In genomic region chr16:23987443-23987842, GRCh38 we compare ENCODE assay signal across 13 cellular contexts.
DNase-seq lines count a peak whose midpoint lies in the region; ATAC-seq lines count a peak whose summit lies in the region.
"Had no signal": no experiment of that assay in that cellular context is flagged by ENCODE, and none has a peak within 500 bp of the region (broad histone marks: within the 10 kb centered on the region; RNA-seq: fewer than 3 reads in every experiment).

No MANE protein-coding gene starts in this region.

- ATAC-seq in GM18873 (IDR thresholded peaks at IDR 0.05; ENCODE audit: low FRiP score, unreplicated experiment) = peak; percentile 69
- ATAC-seq in GM21723 (IDR thresholded peaks at IDR 0.05; ENCODE audit: unreplicated experiment) = peak; percentile 91
- peak; percentile 94 for ATAC-seq in HG03342 (IDR thresholded peaks at IDR 0.05; ENCODE audit: unreplicated experiment)
- ATAC-seq in stimulated activated effector memory CD8-positive, alpha-beta T cell treated with anti-CD3 and anti-CD28 coated beads, Interleukin-12 subunit alpha, Interleukin-12 subunit beta, amount 100 ng/mL, for 72 hours = peak; percentile 99

- H3K18ac ChIP-seq in mesenchymal stem cell (ENCODE audit: low read depth in 1 of 2, low read length in 2 of 2) = no peak overlapping the region

- no peak overlapping the region for H3K4me3 ChIP-seq in mesenchymal stem cell (ENCODE audit: insufficient read depth in 1 of 2, low read depth in 1 of 2, low read length in 2 of 2)
- H3K4me3 ChIP-seq: GM23248 had no signal

- no peak overlapping the region for H2AK5ac ChIP-seq in mesenchymal stem cell (ENCODE audit: low read length, severe bottlenecking)

- H3K4me3 Mint-ChIP-seq in stimulated activated effector memory CD8-positive, alpha-beta T cell treated with anti-CD3 and anti-CD28 coated beads, Interleukin-12 subunit alpha, Interleukin-12 subunit beta, amount 100 ng/mL, for 72 hours = no peak overlapping the region
- H3K4me3 Mint-ChIP-seq: brain had no signal

- no peaks in the 10 kb centered on the region for H3K27me3 ChIP-seq in mesenchymal stem cell (ENCODE audit: control insufficient read depth in 1 of 2, insufficient read depth in 1 of 2, low read length in 2 of 2)

- no peak overlapping the region for H3K4me2 ChIP-seq in mesenchymal stem cell (ENCODE audit: low read length, poor library complexity, severe bottlenecking)

- H2BK5ac ChIP-seq in mesenchymal stem cell (ENCODE audit: low read depth, low read length, poor library complexity, severe bottlenecking) = no peak overlapping the region

- no peak overlapping the region for H2AFZ ChIP-seq in mesenchymal stem cell (ENCODE audit: low read depth, low read length)
- H2AFZ ChIP-seq: GM23248 had no signal

- H3K36me3 ChIP-seq in mesenchymal stem cell (ENCODE audit: control insufficient read depth in 1 of 2, insufficient read depth in 2 of 2, low read depth in 1 of 2, low read length in 2 of 2) = no peaks in the 10 kb centered on the region

- H2BK12ac ChIP-seq in mesenchymal stem cell (ENCODE audit: low read length in 2 of 2) = no peak overlapping the region

- no peak overlapping the region for H2BK120ac ChIP-seq in mesenchymal stem cell (ENCODE audit: low read depth, low read length)

- no peak overlapping the region for H3K27ac Mint-ChIP-seq in stimulated activated effector memory CD8-positive, alpha-beta T cell treated with anti-CD3 and anti-CD28 coated beads, Interleukin-12 subunit alpha, Interleukin-12 subunit beta, amount 100 ng/mL, for 72 hours
- H3K27ac Mint-ChIP-seq: brain had no signal

- no peaks in the 10 kb centered on the region for H3K79me1 ChIP-seq in mesenchymal stem cell (replicated peaks; ENCODE audit: low read length, poor library complexity, severe bottlenecking)

- no peaks in the 10 kb centered on the region for H3K4me1 ChIP-seq in mesenchymal stem cell (ENCODE audit: control insufficient read depth, insufficient read depth, low read depth, low read length)

- no peak overlapping the region for H3K4ac ChIP-seq in mesenchymal stem cell (ENCODE audit: low read depth in 1 of 2, low read length in 2 of 2)

- no peak overlapping the region for H3K23ac ChIP-seq in mesenchymal stem cell (ENCODE audit: low read length in 2 of 2)

- no peak overlapping the region for H3K14ac ChIP-seq in mesenchymal stem cell (ENCODE audit: low read length in 2 of 2)

- H2BK15ac ChIP-seq in mesenchymal stem cell (ENCODE audit: low read depth, poor library complexity, severe bottlenecking) = no peak overlapping the region

- H3K4me1 Mint-ChIP-seq in stimulated activated effector memory CD8-positive, alpha-beta T cell treated with anti-CD3 and anti-CD28 coated beads, Interleukin-12 subunit alpha, Interleukin-12 subunit beta, amount 100 ng/mL, for 72 hours = peaks cover 35% of the 10 kb centered on the region
- H3K4me1 Mint-ChIP-seq: brain had no signal

- no peak overlapping the region for H3K27ac ChIP-seq in mesenchymal stem cell (ENCODE audit: low read length, poor library complexity, severe bottlenecking)
- H3K27ac ChIP-seq: GM23248 had no signal

- WGBS in mesenchymal stem cell = 50% methylated on average over 2 of the region's 2 CpGs

- no peaks in the 10 kb centered on the region for H3K9me3 ChIP-seq in mesenchymal stem cell (ENCODE audit: control insufficient read depth, low read length)

- H4K91ac ChIP-seq in mesenchymal stem cell (ENCODE audit: low read length) = no peak overlapping the region

- DNase-seq in stimulated activated effector memory CD8-positive, alpha-beta T cell treated with anti-CD3 and anti-CD28 coated beads, Interleukin-12 subunit alpha, Interleukin-12 subunit beta, amount 100 ng/mL, for 72 hours (ENCODE audit: low spot score in 2 of 2) = no peak
- DNase-seq in mesenchymal stem cell = no peak
- DNase-seq in NCI-H1694 treated with DMSO at 0.1 percent for 48 hours (lab: John Stamatoyannopoulos, UW) = no peak
- DNase-seq in NCI-H774 (lab: John Stamatoyannopoulos, UW) = no peak
- DNase-seq: activated CD8-positive, alpha-beta memory T cell treated with anti-CD3 and anti-CD28 coated beads, Interleukin-2, amount 50 U/mL, for 4 hours; DMS53; GM23248; NK-92 treated with Interleukin-12 subunit alpha and Interleukin-12 subunit beta, amount 100 ng/mL, for 24 hours; T-helper 1 cell had no signal

- H3K36me3 Mint-ChIP-seq in stimulated activated effector memory CD8-positive, alpha-beta T cell treated with anti-CD3 and anti-CD28 coated beads, Interleukin-12 subunit alpha, Interleukin-12 subunit beta, amount 100 ng/mL, for 72 hours = peaks cover 31% of the 10 kb centered on the region
- H3K36me3 Mint-ChIP-seq: brain had no signal

- no peak overlapping the region for H4K8ac ChIP-seq in mesenchymal stem cell (ENCODE audit: low read length)

- no peaks in the 10 kb centered on the region for H3K9me3 Mint-ChIP-seq in stimulated activated effector memory CD8-positive, alpha-beta T cell treated with anti-CD3 and anti-CD28 coated beads, Interleukin-12 subunit alpha, Interleukin-12 subunit beta, amount 100 ng/mL, for 72 hours

- no peak overlapping the region for H3K9ac ChIP-seq in mesenchymal stem cell (ENCODE audit: low read length)
- H3K9ac ChIP-seq: GM23248 had no signal
